In the genomic region with DNA sequence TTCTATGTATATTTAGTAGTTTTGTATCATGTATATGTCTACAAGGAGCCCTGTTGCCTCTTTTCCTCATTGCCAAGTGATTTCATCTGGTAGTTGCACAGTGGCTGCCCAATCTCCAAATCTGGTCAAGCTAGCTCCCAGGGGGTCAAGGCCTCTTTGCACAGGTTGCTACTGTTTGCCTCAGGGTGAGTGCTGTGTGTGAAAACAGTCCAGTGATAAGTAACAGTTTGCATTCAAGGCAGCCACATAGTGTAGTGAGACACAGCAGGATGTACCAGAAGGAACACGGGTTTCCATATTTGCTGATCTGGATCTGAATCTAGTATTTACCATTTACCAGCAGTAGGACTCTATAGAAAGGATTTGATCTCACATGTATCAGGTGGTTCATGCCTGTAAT, we compare ENCODE assay signal across 20 cellular contexts. TPM values are rescaled to one million over a fixed set of nuclear protein-coding genes. Genes with fewer than 3 reads are reported as not detected.
A peak's percentile ranks its signal among the peaks of the same experiment; 100 is the strongest.
DNase-seq lines count a peak whose midpoint lies in the region; ATAC-seq, FAIRE-seq and TF ChIP-seq lines count a peak whose summit lies in the region.
"Had no signal": no experiment of that assay in that cellular context is flagged by ENCODE, and none has a peak within 500 bp of the region (broad histone marks: within the 10 kb centered on the region; RNA-seq: fewer than 3 reads in every experiment).

No MANE protein-coding gene starts in this region.

- intact Hi-C loops in activated CD4-positive, alpha-beta memory T cell treated with anti-CD3 and anti-CD28 coated beads for 36 hours (cut with micrococcal nuclease), result no loop called here
- intact Hi-C loops in right lobe of liver (cut with DNase I), result no loop called here

- peaks cover 13% of the 10 kb centered on the region for H3K36me3 Mint-ChIP-seq in activated CD4-positive, alpha-beta memory T cell treated with anti-CD3 and anti-CD28 coated beads for 36 hours
- H3K36me3 Mint-ChIP-seq in activated CD4-positive, alpha-beta memory T cell treated with anti-CD3 and anti-CD28 coated beads, Interleukin-2, amount 10 ng/mL, durations not matched to agents 7 days and 5 days (ENCODE audit: low read depth), result peaks cover 37% of the 10 kb centered on the region
- H3K36me3 Mint-ChIP-seq in activated T-helper 17 cell treated with anti-CD3 and anti-CD28 coated beads, Interleukin-2, amount 50 U/mL, for 72 hours (ENCODE audit: low read depth), result peaks cover 51% of the 10 kb centered on the region
- H3K36me3 Mint-ChIP-seq in T-cell, result peaks cover 33% of the 10 kb centered on the region

- peak; percentile 16 for FAIRE-seq in GM12891 (lab: Jason Lieb, UNC)
- FAIRE-seq: D721Med had no signal

- H3K27me3 Mint-ChIP-seq in activated CD4-positive, alpha-beta memory T cell treated with anti-CD3 and anti-CD28 coated beads for 36 hours, result no peaks in the 10 kb centered on the region
- H3K27me3 Mint-ChIP-seq in activated CD4-positive, alpha-beta memory T cell treated with anti-CD3 and anti-CD28 coated beads, Interleukin-2, amount 10 ng/mL, durations not matched to agents 7 days and 5 days, result no peaks in the 10 kb centered on the region
- H3K27me3 Mint-ChIP-seq in activated T-helper 17 cell treated with anti-CD3 and anti-CD28 coated beads, Interleukin-2, amount 50 U/mL, for 72 hours, result no peaks in the 10 kb centered on the region
- no peaks in the 10 kb centered on the region for H3K27me3 Mint-ChIP-seq in T-cell
- H3K27me3 Mint-ChIP-seq: B cell had no signal

- no peak for ATAC-seq in activated T-helper 17 cell treated with anti-CD3 and anti-CD28 coated beads, Interleukin-2, amount 50 U/mL, for 72 hours (replicated peaks)
- ATAC-seq in right lobe of liver (peak; percentile 61 to 70 (median 68)), T-cell (replicated peaks in 1 of 4) (no peak)
- ATAC-seq: CD8-positive, alpha-beta T cell; HCT116; Panc1 had no signal

- DNase-seq in activated CD4-positive, alpha-beta memory T cell treated with anti-CD3 and anti-CD28 coated beads for 36 hours, result no peak
- no peak for DNase-seq in activated CD4-positive, alpha-beta memory T cell treated with anti-CD3 and anti-CD28 coated beads, Interleukin-2, amount 10 ng/mL, durations not matched to agents 7 days and 5 days
- DNase-seq in GM12891 (ENCODE audit: insufficient read length, low spot score) (no peak), right lobe of liver (no peak), KG1 (lab: John Stamatoyannopoulos, UW) (no peak), T-cell (no peak), hippocampal formation (lab: John Stamatoyannopoulos, UW) (no peak)
- DNase-seq: ACHN; CD8-positive, alpha-beta T cell; DMS79; GM23248; NCI-H1436 treated with DMSO at 0.1 percent for 48 hours; NCI-H524 had no signal

- no peak overlapping the region for H3K4me3 ChIP-seq in right lobe of liver
- H3K4me3 ChIP-seq: GM23248, SK-N-MC had no signal

- WGBS in right lobe of liver (ENCODE audit: insufficient coverage, low coverage, low lambda C conversion rate, missing lambda C conversion rate), result 60% methylated on average over 1 of the region's 1 CpG

- CTCF ChIA-PET in activated CD4-positive, alpha-beta memory T cell treated with anti-CD3 and anti-CD28 coated beads for 36 hours (lab: Charles Lee), result interaction anchor here (0.7 to 1.5 kb wide), 4 partner anchors 10 to 85 kb away, joined by 3 to 7 read pairs (median 4); a partner anchor contains a TSS
- CTCF ChIA-PET in activated CD4-positive, alpha-beta memory T cell treated with anti-CD3 and anti-CD28 coated beads, Interleukin-2, amount 10 ng/mL, durations not matched to agents 7 days and 5 days (lab: Charles Lee), result interaction anchor here (1.6 to 2.6 kb wide), 2 partner anchors 10 to 15 kb away, joined by 6 to 8 read pairs; no protein-coding TSS in a partner anchor
- CTCF ChIA-PET in T-cell (lab: Charles Lee), result interaction anchor here in 1 of 2 donors (0.7 kb wide), 1 partner anchor 265 kb away, joined by 5 read pairs; no protein-coding TSS in a partner anchor

- H3K4me3 Mint-ChIP-seq in activated CD4-positive, alpha-beta memory T cell treated with anti-CD3 and anti-CD28 coated beads for 36 hours, result no peak overlapping the region
- no peak overlapping the region for H3K4me3 Mint-ChIP-seq in activated CD4-positive, alpha-beta memory T cell treated with anti-CD3 and anti-CD28 coated beads, Interleukin-2, amount 10 ng/mL, durations not matched to agents 7 days and 5 days
- peak overlapping the region; percentile 75 for H3K4me3 Mint-ChIP-seq in activated T-helper 17 cell treated with anti-CD3 and anti-CD28 coated beads, Interleukin-2, amount 50 U/mL, for 72 hours
- no peak overlapping the region for H3K4me3 Mint-ChIP-seq in T-cell
- H3K4me3 Mint-ChIP-seq: B cell; CD8-positive, alpha-beta T cell had no signal

- H3K27me3 ChIP-seq in right lobe of liver, result no peaks in the 10 kb centered on the region

- no peaks in the 10 kb centered on the region for H3K9me3 ChIP-seq in right lobe of liver

- no peak for TF ChIP-seq POLR2A in GM12891 (IDR thresholded peaks at IDR 0.05; ENCODE audit: low read depth, low read length)
- no peak for TF ChIP-seq POLR2A in right lobe of liver (IDR thresholded peaks at IDR 0.05)

- POLR2A ChIA-PET in activated CD4-positive, alpha-beta memory T cell treated with anti-CD3 and anti-CD28 coated beads for 36 hours (lab: Charles Lee), result no interaction called here
- POLR2A ChIA-PET in activated CD4-positive, alpha-beta memory T cell treated with anti-CD3 and anti-CD28 coated beads, Interleukin-2, amount 10 ng/mL, durations not matched to agents 7 days and 5 days (lab: Charles Lee), result interaction anchor here (0.9 to 1.6 kb wide), 5 partner anchors 9 to 305 kb away, joined by 3 to 16 read pairs (median 3); a partner anchor contains a TSS
- POLR2A ChIA-PET in T-cell (lab: Charles Lee), result interaction anchor here (0.7 to 1.2 kb wide), 2 partner anchors 85 to 442 kb away, joined by 3 read pairs; a partner anchor contains a TSS

- no peak overlapping the region for H3K27ac ChIP-seq in right lobe of liver
- H3K27ac ChIP-seq: GM23248, HL-60, SK-N-MC had no signal

- H3K9me3 Mint-ChIP-seq in activated CD4-positive, alpha-beta memory T cell treated with anti-CD3 and anti-CD28 coated beads for 36 hours, result peaks cover 4% of the 10 kb centered on the region
- peaks cover 8% of the 10 kb centered on the region for H3K9me3 Mint-ChIP-seq in activated CD4-positive, alpha-beta memory T cell treated with anti-CD3 and anti-CD28 coated beads, Interleukin-2, amount 10 ng/mL, durations not matched to agents 7 days and 5 days
- H3K9me3 Mint-ChIP-seq in activated T-helper 17 cell treated with anti-CD3 and anti-CD28 coated beads, Interleukin-2, amount 50 U/mL, for 72 hours, result peaks cover 3% of the 10 kb centered on the region
- H3K9me3 Mint-ChIP-seq in T-cell, result no peaks in the 10 kb centered on the region

- TF ChIP-seq CTCF in right lobe of liver (IDR thresholded peaks at IDR 0.05), result no peak

- H3K36me3 ChIP-seq in right lobe of liver, result peaks cover 0 to 3% (median 0%) of the 10 kb centered on the region in 4 donors

- peak overlapping the region; percentile 53 for H3K27ac Mint-ChIP-seq in activated CD4-positive, alpha-beta memory T cell treated with anti-CD3 and anti-CD28 coated beads for 36 hours
- no peak overlapping the region for H3K27ac Mint-ChIP-seq in activated CD4-positive, alpha-beta memory T cell treated with anti-CD3 and anti-CD28 coated beads, Interleukin-2, amount 10 ng/mL, durations not matched to agents 7 days and 5 days
- peak overlapping the region; percentile 88 for H3K27ac Mint-ChIP-seq in activated T-helper 17 cell treated with anti-CD3 and anti-CD28 coated beads, Interleukin-2, amount 50 U/mL, for 72 hours
- H3K27ac Mint-ChIP-seq in T-cell, result peak overlapping the region in 1 of 2 donors; percentile 82
- H3K27ac Mint-ChIP-seq: B cell had no signal

- peaks cover 0 to 6% (median 0%) of the 10 kb centered on the region in 4 donors for H3K4me1 ChIP-seq in right lobe of liver

- peaks cover 66% of the 10 kb centered on the region for H3K4me1 Mint-ChIP-seq in activated CD4-positive, alpha-beta memory T cell treated with anti-CD3 and anti-CD28 coated beads for 36 hours (ENCODE audit: low read depth)
- peaks cover 70% of the 10 kb centered on the region for H3K4me1 Mint-ChIP-seq in activated CD4-positive, alpha-beta memory T cell treated with anti-CD3 and anti-CD28 coated beads, Interleukin-2, amount 10 ng/mL, durations not matched to agents 7 days and 5 days
- peaks cover 62% of the 10 kb centered on the region for H3K4me1 Mint-ChIP-seq in activated T-helper 17 cell treated with anti-CD3 and anti-CD28 coated beads, Interleukin-2, amount 50 U/mL, for 72 hours
- H3K4me1 Mint-ChIP-seq in T-cell, result peaks cover 75 to 78% (median 78%) of the 10 kb centered on the region in 3 donors

TF ChIP-seq in GM12891, 5 proteins besides CTCF, POLR2A, EP300 and RAD21:
- no peak for TF ChIP-seq TAF1 (IDR thresholded peaks at IDR 0.05; ENCODE audit: low read depth, low read length)
- TF ChIP-seq SPI1 (IDR thresholded peaks at IDR 0.05; ENCODE audit: low read depth, low read length), result no peak
- TF ChIP-seq PAX5 (IDR thresholded peaks at IDR 0.05; ENCODE audit: insufficient read depth, low read length, severe bottlenecking), result no peak
- TF ChIP-seq POLR2AphosphoS5 (IDR thresholded peaks at IDR 0.05; ENCODE audit: low read depth, low read length), result no peak
- TF ChIP-seq POU2F2 (IDR thresholded peaks at IDR 0.05; ENCODE audit: low read depth, low read length), result no peak

RNA-seq across cellular contexts. Expression of a gene that starts 13.3 kb away (rescaled TPM):
- total RNA-seq in activated CD4-positive, alpha-beta memory T cell treated with anti-CD3 and anti-CD28 coated beads for 36 hours, result 10 to 100 TPM; 27.1 to 27.3 TPM
- total RNA-seq in activated CD4-positive, alpha-beta memory T cell treated with anti-CD3 and anti-CD28 coated beads, Interleukin-2, amount 10 ng/mL, durations not matched to agents 7 days and 5 days, result 10 to 100 TPM; 41.6 to 43.0 TPM
- polyA plus RNA-seq in GM12891 (2012; ENCODE audit: low read depth, missing spikeins), result 27.3 TPM
- 10 to 100 TPM; 36.3 to 40.4 TPM for total RNA-seq in activated T-helper 17 cell treated with anti-CD3 and anti-CD28 coated beads, Interleukin-2, amount 50 U/mL, for 72 hours
- total RNA-seq in right lobe of liver, result 10 to 100 TPM; 10.5 to 14.6 (median 12.4) TPM
- 100 to 1,000 TPM in 3 of 5 donors, 10 to 100 TPM in 2; 88.0 to 161 (median 101) TPM for total RNA-seq in T-cell

Comparison
In these comparisons a context has a peak if more than half of its experiments do, and no peak if none do; other contexts are left out.
1. ATAC-seq: peak in right lobe of liver (4 of 4); none in activated T-helper 17 cell treated with anti-CD3 and anti-CD28 coated beads, Interleukin-2, amount 50 U/mL, for 72 hours (single experiment) and T-cell (0 of 4).